ENCODE assay signal across 9 cellular contexts in the genomic region with DNA sequence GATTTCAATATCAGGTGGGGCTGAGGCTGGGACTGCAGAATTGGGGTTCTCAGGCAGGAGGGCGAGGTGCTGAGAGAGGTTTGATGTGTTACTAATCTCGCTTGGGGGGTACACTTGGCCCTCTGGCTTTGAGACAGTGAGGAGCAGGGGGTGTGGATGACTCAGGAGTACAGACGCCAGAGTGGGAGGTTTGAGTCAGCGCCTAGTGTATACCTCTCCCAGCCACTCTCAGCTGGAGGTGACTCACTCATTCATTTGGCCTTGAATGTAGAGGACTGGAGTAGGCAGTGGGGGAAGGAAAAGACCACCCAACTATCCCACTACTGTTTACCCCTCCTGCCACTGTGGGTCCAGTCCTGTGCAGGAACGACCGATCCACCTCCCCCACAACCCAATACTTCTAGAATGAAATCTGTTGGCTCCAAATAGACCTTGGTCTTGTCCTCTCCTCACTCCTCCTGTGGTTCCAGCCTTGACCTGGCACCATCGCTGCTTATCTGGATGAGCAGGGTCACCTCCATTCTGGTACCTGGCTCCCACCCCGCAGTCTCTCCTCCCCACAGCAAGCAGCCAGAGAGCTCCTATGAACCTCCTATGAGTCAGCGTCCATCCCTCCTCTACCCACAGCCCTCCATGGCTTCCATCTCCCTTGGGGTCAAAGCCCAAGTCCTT. TPM values are rescaled to one million over a fixed set of nuclear protein-coding genes. Genes with fewer than 3 reads are reported as not detected.
DNase-seq lines count a peak whose midpoint lies in the region; ATAC-seq and TF ChIP-seq lines count a peak whose summit lies in the region.
"Had no signal": no experiment of that assay in that cellular context is flagged by ENCODE, and none has a peak within 500 bp of the region (broad histone marks: within the 10 kb centered on the region; RNA-seq: fewer than 3 reads in every experiment).

No MANE protein-coding gene starts in this region.

- intact Hi-C loops in left colon (cut with DNase I, micrococcal nuclease) (no loop called here), left ventricle myocardium superior (cut with micrococcal nuclease) (no loop called here)

- H3K4me3 Mint-ChIP-seq in brain, result peak overlapping the region; percentile 24 to 86 (median 72)

- peak; percentile 89 for DNase-seq in AG08395 (ENCODE audit: low spot score)
- peak; percentile 42 for DNase-seq in LHCN-M2 (ENCODE audit: low read depth)
- DNase-seq in putamen (ENCODE audit: low spot score), result peak; percentile 49
- DNase-seq in left colon, result no peak
- DNase-seq in left lobe of liver (ENCODE audit: low spot score), result no peak
- DNase-seq in midbrain (lab: John Stamatoyannopoulos, UW), result no peak
- no peak for DNase-seq in left ventricle myocardium superior
- DNase-seq: GDM1 had no signal

- peak overlapping the region; percentile 66 to 93 (median 89) for H3K27ac Mint-ChIP-seq in brain

- H3K27me3 Mint-ChIP-seq in brain, result peaks cover 4% of the 10 kb centered on the region

- H3K36me3 Mint-ChIP-seq in brain, result no peaks in the 10 kb centered on the region

- peaks cover 0 to 10% (median 3%) of the 10 kb centered on the region in 5 experiments for H3K9me3 Mint-ChIP-seq in brain

- no peak for ATAC-seq in left colon
- ATAC-seq in left lobe of liver, result no peak
- ATAC-seq in left ventricle myocardium superior, result no peak

- no peak for TF ChIP-seq CTCF in brain (conservative IDR thresholded peaks at IDR 0.05)

- peaks cover 51% of the 10 kb centered on the region for H3K4me1 Mint-ChIP-seq in brain

RNA-seq across cellular contexts. Expression of a gene that starts 20.1 kb away (rescaled TPM):
- not detected in 2 replicates for total RNA-seq in LHCN-M2 (2014; rRNA removed)
- polyA plus RNA-seq in LHCN-M2 (2012), result not detected
- polyA plus RNA-seq in brain (ENCODE audit: insufficient read depth, low read depth, low replicate concordance), result not detected
- total RNA-seq in left colon, result not detected
- total RNA-seq in left lobe of liver, result not detected
- not detected for total RNA-seq in left ventricle myocardium superior

Comparison
In these comparisons a context has a peak if more than half of its experiments do, and no peak if none do; other contexts are left out.
1. DNase-seq: peak in AG08395 (single experiment), LHCN-M2 (single experiment) and putamen (single experiment); none in left colon (0 of 2), left lobe of liver (single experiment), midbrain (single experiment) and left ventricle myocardium superior (single experiment).